ENCODE assay signal across 18 cellular contexts in genomic region chr15:78672285-78673003, GRCh38. TPM values are rescaled to one million over a fixed set of nuclear protein-coding genes. Genes with fewer than 3 reads are reported as not detected.
DNase-seq lines count a peak whose midpoint lies in the region; ATAC-seq, FAIRE-seq and TF ChIP-seq lines count a peak whose summit lies in the region.
"Had no signal": no experiment of that assay in that cellular context is flagged by ENCODE, and none has a peak within 500 bp of the region (broad histone marks: within the 10 kb centered on the region; RNA-seq: fewer than 3 reads in every experiment).

No MANE protein-coding gene starts in this region.

- no peaks in the 10 kb centered on the region for H3K4me1 Mint-ChIP-seq in activated naive CD4-positive, alpha-beta T cell treated with anti-CD3 and anti-CD28 coated beads, Interleukin-2, amount 10 ng/mL, durations not matched to agents 7 days and 5 days
- peaks cover 32% of the 10 kb centered on the region for H3K4me1 Mint-ChIP-seq in nephron
- no peaks in the 10 kb centered on the region for H3K4me1 Mint-ChIP-seq in stimulated activated effector memory CD8-positive, alpha-beta T cell treated with anti-CD3 and anti-CD28 coated beads, Interleukin-12 subunit alpha, Interleukin-12 subunit beta, amount 100 ng/mL, for 72 hours
- H3K4me1 Mint-ChIP-seq: CD4-positive, alpha-beta memory T cell had no signal

- H4K8ac ChIP-seq in H1 (ENCODE audit: extremely low read depth, insufficient read depth, low read length): peak overlapping the region; percentile 61; the same call in 1 of the 2 replicates

- H2BK15ac ChIP-seq in H1 (ENCODE audit: low read length): 0 out of 2 replicates have a peak overlapping the region, but pooled peaks have one; percentile 67

- no peaks in the 10 kb centered on the region for H3K79me2 ChIP-seq in H1 (ENCODE audit: control insufficient read depth in 1 of 2, insufficient read depth in 2 of 2, low read length in 2 of 2)
- H3K79me2 ChIP-seq: hepatocyte had no signal

- no peaks in the 10 kb centered on the region for H3K79me1 ChIP-seq in H1 (ENCODE audit: low read depth, low read length)

- H3K36me3 Mint-ChIP-seq in activated naive CD4-positive, alpha-beta T cell treated with anti-CD3 and anti-CD28 coated beads, Interleukin-2, amount 50 U/mL, for 72 hours: no peaks in the 10 kb centered on the region
- H3K36me3 Mint-ChIP-seq in activated naive CD4-positive, alpha-beta T cell treated with anti-CD3 and anti-CD28 coated beads, Interleukin-2, amount 10 ng/mL, durations not matched to agents 7 days and 5 days: no peaks in the 10 kb centered on the region
- no peaks in the 10 kb centered on the region for H3K36me3 Mint-ChIP-seq in nephron (ENCODE audit: low read depth)
- H3K36me3 Mint-ChIP-seq in stimulated activated effector memory CD8-positive, alpha-beta T cell treated with anti-CD3 and anti-CD28 coated beads, Interleukin-12 subunit alpha, Interleukin-12 subunit beta, amount 100 ng/mL, for 72 hours: no peaks in the 10 kb centered on the region
- H3K36me3 Mint-ChIP-seq: CD4-positive, alpha-beta memory T cell; naive B cell had no signal

- no peaks in the 10 kb centered on the region for H3K23me2 ChIP-seq in H1 (ENCODE audit: low read depth, low read length)

- no peak overlapping the region for H4K5ac ChIP-seq in H1 (ENCODE audit: insufficient read length, low read depth, low read length)

- no peak for TF ChIP-seq POLR2A in H1 (IDR thresholded peaks at IDR 0.05; ENCODE audit: control extremely low read depth in 1 of 2, low read depth in 2 of 2, low read length in 2 of 2)

- no peak overlapping the region for H3K23ac ChIP-seq in H1 (ENCODE audit: insufficient read length)

- no peak overlapping the region for H3K4me3 ChIP-seq in H1 (ENCODE audit: extremely low read depth in 1 of 4, insufficient read depth in 2 of 4, low read depth in 3 of 4, low read length in 4 of 4)
- H3K4me3 ChIP-seq in foreskin fibroblast (ENCODE audit: low read depth in 1 of 2, low read length in 2 of 2): no peak overlapping the region
- H3K4me3 ChIP-seq: ascending aorta, hepatocyte had no signal

- no peaks in the 10 kb centered on the region for H3K9me3 Mint-ChIP-seq in activated naive CD4-positive, alpha-beta T cell treated with anti-CD3 and anti-CD28 coated beads, Interleukin-2, amount 50 U/mL, for 72 hours
- H3K9me3 Mint-ChIP-seq in activated naive CD4-positive, alpha-beta T cell treated with anti-CD3 and anti-CD28 coated beads, Interleukin-2, amount 10 ng/mL, durations not matched to agents 7 days and 5 days: no peaks in the 10 kb centered on the region
- no peaks in the 10 kb centered on the region for H3K9me3 Mint-ChIP-seq in nephron
- H3K9me3 Mint-ChIP-seq in stimulated activated effector memory CD8-positive, alpha-beta T cell treated with anti-CD3 and anti-CD28 coated beads, Interleukin-12 subunit alpha, Interleukin-12 subunit beta, amount 100 ng/mL, for 72 hours: no peaks in the 10 kb centered on the region
- H3K9me3 Mint-ChIP-seq: CD4-positive, alpha-beta memory T cell; naive B cell had no signal

- peak overlapping the region; percentile 42; the same call in 1 of the 2 replicates for H2AK5ac ChIP-seq in H1 (ENCODE audit: low read depth, low read length)

- CTCF ChIA-PET in activated naive CD4-positive, alpha-beta T cell treated with anti-CD3 and anti-CD28 coated beads, Interleukin-2, amount 10 ng/mL, durations not matched to agents 7 days and 5 days (lab: Charles Lee): no interaction called here
- CTCF ChIA-PET in H1 (lab: Charles Lee; ENCODE audit: partially characterized antibody): interaction anchor here (0.7 to 4.1 kb wide), 13 partner anchors 9 to 90 kb away, joined by 3 to 23 read pairs (median 4); partner anchors contain the start of gene CHRNA3

- FAIRE-seq in H1 (lab: Jason Lieb, UNC): no peak

- no peak for TF ChIP-seq CTCF in H1 (IDR thresholded peaks at IDR 0.05; ENCODE audit: control extremely low read depth in 1 of 3, insufficient read depth in 1 of 3, low read depth in 1 of 3, low read length in 3 of 3)
- TF ChIP-seq CTCF in nephron (IDR thresholded peaks at IDR 0.05; ENCODE audit: unreplicated experiment in 3 of 3): no peak
- TF ChIP-seq CTCF in foreskin fibroblast (IDR thresholded peaks at IDR 0.05; ENCODE audit: low read depth, low read length): no peak

- H2BK120ac ChIP-seq in H1 (replicated peaks; ENCODE audit: low read depth, low read length): peak overlapping the region; percentile 67

- no peak for DNase-seq in activated naive CD4-positive, alpha-beta T cell treated with anti-CD3 and anti-CD28 coated beads, Interleukin-2, amount 50 U/mL, for 72 hours (ENCODE audit: low spot score in 2 of 2)
- no peak for DNase-seq in activated naive CD4-positive, alpha-beta T cell treated with anti-CD3 and anti-CD28 coated beads, Interleukin-2, amount 10 ng/mL, durations not matched to agents 7 days and 5 days
- DNase-seq in H1 (ENCODE audit: low read depth in 1 of 2, low spot score in 2 of 2): no peak
- DNase-seq in stimulated activated effector memory CD8-positive, alpha-beta T cell treated with anti-CD3 and anti-CD28 coated beads, Interleukin-12 subunit alpha, Interleukin-12 subunit beta, amount 100 ng/mL, for 72 hours (ENCODE audit: low spot score in 2 of 2): no peak
- DNase-seq in foreskin fibroblast: no peak
- DNase-seq in activated CD4-positive, alpha-beta T cell treated with anti-CD3 and anti-CD28 coated beads for 4 hours: no peak
- no peak for DNase-seq in T-helper 2 cell
- DNase-seq: activated CD4-positive, alpha-beta T cell treated with anti-CD3 and anti-CD28 coated beads, Interleukin-2, amount 50 U/mL, for 48 hours; activated naive CD4-positive, alpha-beta T cell treated with anti-CD3 and anti-CD28 coated beads, Interleukin-2, amount 50 U/mL, for 16 hours; activated T-cell treated with anti-CD3 and anti-CD28 coated beads, Interleukin-2, amount 50 U/mL, for 1 hour; CD4-positive, alpha-beta memory T cell; effector CD8-positive, alpha-beta T cell; naive B cell; SHP77 treated with DMSO at 0.1 percent for 48 hours; T-helper 1 cell had no signal

- no peak for TF ChIP-seq RAD21 in H1 (IDR thresholded peaks at IDR 0.05 in 1 of 2, conservative IDR thresholded peaks at IDR 0.05 in 1 of 2; ENCODE audit: low read depth in 2 of 2, low read length in 2 of 2)

- peak overlapping the region; percentile 62; the same call in 1 of the 2 replicates for H3K18ac ChIP-seq in H1 (ENCODE audit: extremely low read depth, low read length)

- no peak overlapping the region for H3K14ac ChIP-seq in H1 (ENCODE audit: insufficient read length)

- H2BK5ac ChIP-seq in H1 (ENCODE audit: low read depth, low read length): peak overlapping the region; percentile 55; the same call in 1 of the 2 replicates

- no peaks in the 10 kb centered on the region for H3K9me3 ChIP-seq in H1 (ENCODE audit: insufficient read depth in 2 of 2, low read depth in 1 of 2, low read length in 1 of 2)
- H3K9me3 ChIP-seq: ascending aorta had no signal

- 88% methylated on average over 9 of the region's 9 CpGs; no CpG with 5 or more reads in 1 of the 2 experiments for WGBS in H1 (ENCODE audit: extremely low coverage in 1 of 2, insufficient coverage in 1 of 2, insufficient read length in 1 of 2, insufficient replicate concordance in 2 of 2, low coverage in 1 of 2, low lambda C conversion rate in 2 of 2, missing lambda C conversion rate in 1 of 2), 2 experiments

- no peak overlapping the region for H3K9ac ChIP-seq in H1 (replicated peaks in 1 of 4; ENCODE audit: extremely low read depth in 1 of 4, low read depth in 3 of 4, low read length in 3 of 4)

- peaks cover 0 to 6% (median 4%) of the 10 kb centered on the region in 4 experiments; a peak in 3 of 7 replicates for H3K27me3 ChIP-seq in H1 (replicated peaks in 1 of 4; ENCODE audit: control insufficient read depth in 3 of 4, extremely low read depth in 1 of 4, insufficient read depth in 3 of 4, low read length in 3 of 4)
- H3K27me3 ChIP-seq: ascending aorta, hepatocyte had no signal

- TF ChIP-seq EP300 in H1 (IDR thresholded peaks at IDR 0.05; ENCODE audit: borderline replicate concordance in 1 of 2, low read depth in 2 of 2, low read length in 2 of 2): no peak

- H3K4me1 ChIP-seq in H1 (replicated peaks in 1 of 4; ENCODE audit: control insufficient read depth in 3 of 4, insufficient read depth in 4 of 4, low read length in 3 of 4): peaks cover 7 to 24% (median 16%) of the 10 kb centered on the region in 4 experiments
- H3K4me1 ChIP-seq: ascending aorta had no signal

- no peak overlapping the region for H2AFZ ChIP-seq in H1 (ENCODE audit: low read length)
- H2AFZ ChIP-seq: hepatocyte had no signal

- H3K27ac Mint-ChIP-seq in activated naive CD4-positive, alpha-beta T cell treated with anti-CD3 and anti-CD28 coated beads, Interleukin-2, amount 50 U/mL, for 72 hours: peak overlapping the region; percentile 24 to 61
- no peak overlapping the region for H3K27ac Mint-ChIP-seq in activated naive CD4-positive, alpha-beta T cell treated with anti-CD3 and anti-CD28 coated beads, Interleukin-2, amount 10 ng/mL, durations not matched to agents 7 days and 5 days
- H3K27ac Mint-ChIP-seq in nephron: peak overlapping the region; percentile 95 to 97 (median 97)
- H3K27ac Mint-ChIP-seq in stimulated activated effector memory CD8-positive, alpha-beta T cell treated with anti-CD3 and anti-CD28 coated beads, Interleukin-12 subunit alpha, Interleukin-12 subunit beta, amount 100 ng/mL, for 72 hours: peak overlapping the region; percentile 4

- H3K4me3 Mint-ChIP-seq in activated naive CD4-positive, alpha-beta T cell treated with anti-CD3 and anti-CD28 coated beads, Interleukin-2, amount 10 ng/mL, durations not matched to agents 7 days and 5 days: no peak overlapping the region
- peak overlapping the region; percentile 0 to 27 (median 8) for H3K4me3 Mint-ChIP-seq in nephron
- no peak overlapping the region for H3K4me3 Mint-ChIP-seq in stimulated activated effector memory CD8-positive, alpha-beta T cell treated with anti-CD3 and anti-CD28 coated beads, Interleukin-12 subunit alpha, Interleukin-12 subunit beta, amount 100 ng/mL, for 72 hours
- H3K4me3 Mint-ChIP-seq: CD4-positive, alpha-beta memory T cell; naive B cell had no signal

- no peak overlapping the region for H3K27ac ChIP-seq in H1 (ENCODE audit: low read depth, low read length)
- H3K27ac ChIP-seq: ascending aorta, hepatocyte had no signal

- peak overlapping the region; percentile 64; the same call in 1 of the 2 replicates for H2BK12ac ChIP-seq in H1 (ENCODE audit: low read depth, low read length)

- no peak overlapping the region for H3K56ac ChIP-seq in H1 (replicated peaks; ENCODE audit: insufficient read length, low read depth, low read length)

- peak overlapping the region; percentile 28; the same call in 1 of the 2 replicates for H2BK20ac ChIP-seq in H1 (ENCODE audit: low read length)

- peaks cover 19% of the 10 kb centered on the region for H3K27me3 Mint-ChIP-seq in activated naive CD4-positive, alpha-beta T cell treated with anti-CD3 and anti-CD28 coated beads, Interleukin-2, amount 10 ng/mL, durations not matched to agents 7 days and 5 days
- peaks cover 15% of the 10 kb centered on the region for H3K27me3 Mint-ChIP-seq in nephron (ENCODE audit: low read depth)

- POLR2A ChIA-PET in H1 (lab: Charles Lee; ENCODE audit: partially characterized antibody): no interaction called here

- no peaks in the 10 kb centered on the region for H3K36me3 ChIP-seq in H1 (ENCODE audit: control insufficient read depth in 2 of 4, insufficient read depth in 4 of 4, low read length in 3 of 4)
- H3K36me3 ChIP-seq: ascending aorta had no signal

- H3K4me2 ChIP-seq in H1 (ENCODE audit: insufficient read depth in 1 of 2, low read depth in 2 of 2, low read length in 2 of 2): no peak overlapping the region
- H3K4me2 ChIP-seq: hepatocyte had no signal

- H4K20me1 ChIP-seq in H1 (replicated peaks in 1 of 2; ENCODE audit: control insufficient read depth in 1 of 2, insufficient read depth in 2 of 2, low read length in 2 of 2): no peaks in the 10 kb centered on the region

- H4K91ac ChIP-seq in H1 (replicated peaks; ENCODE audit: insufficient read length, low read length): no peak overlapping the region

- no peak for ATAC-seq in activated naive CD4-positive, alpha-beta T cell treated with anti-CD3 and anti-CD28 coated beads, Interleukin-2, amount 50 U/mL, for 72 hours
- no peak for ATAC-seq in stimulated activated effector memory CD8-positive, alpha-beta T cell treated with anti-CD3 and anti-CD28 coated beads, Interleukin-12 subunit alpha, Interleukin-12 subunit beta, amount 100 ng/mL, for 72 hours

- no peak overlapping the region for H3K4ac ChIP-seq in H1 (replicated peaks; ENCODE audit: insufficient read length, low read depth, low read length)

RNA-seq across cellular contexts. Expression of gene CHRNB4, which starts 31.4 kb away (rescaled TPM):
- not detected for total RNA-seq in activated naive CD4-positive, alpha-beta T cell treated with anti-CD3 and anti-CD28 coated beads, Interleukin-2, amount 50 U/mL, for 72 hours
- total RNA-seq in H1 (2021; fragmentation: NEBNext Ultra II Directional; extraction: Animal tissue kit (Norgen Biotek cat#: 25700)): 2.4 and 2.6 TPM in 2 replicates
- polyA plus RNA-seq in H1 (2011; rRNA removed): 4.1 and 4.5 TPM in 2 replicates
- 2.2 TPM for polyA plus RNA-seq in H1 (2011; cell fraction: cytosol; rRNA removed)
- 2.7 TPM for polyA plus RNA-seq in H1 (2011; cell fraction: nucleus; rRNA removed)
- polyA plus RNA-seq in H1 (2012, experiment 1 of 2): 2.0 to 3.4 TPM (median 3.1 TPM) in 4 replicates
- 3.1 TPM for polyA plus RNA-seq in H1 (2012, experiment 2 of 2)
- polyA plus RNA-seq in H1 (2013, experiment 1 of 2): 3.2 TPM
- 3.4 TPM for polyA plus RNA-seq in H1 (2013, experiment 2 of 2)
- 5.1 and 6.1 TPM in 2 replicates for polyA minus RNA-seq in H1 (2011; rRNA and poly(A)+ RNA removed)
- polyA minus RNA-seq in H1 (2011; cell fraction: cytosol; rRNA and poly(A)+ RNA removed): 2.1 TPM
- polyA minus RNA-seq in H1 (2011; cell fraction: nucleus; rRNA and poly(A)+ RNA removed): 1.5 TPM
- total RNA-seq: ascending aorta; CD4-positive, alpha-beta memory T cell; hepatocyte had no signal
- polyA plus RNA-seq: CD4-positive, alpha-beta memory T cell had no signal

RNA-seq across cellular contexts. Expression of gene CHRNA3, which starts 51.6 kb away (rescaled TPM):
- total RNA-seq in activated naive CD4-positive, alpha-beta T cell treated with anti-CD3 and anti-CD28 coated beads, Interleukin-2, amount 50 U/mL, for 72 hours: not detected
- total RNA-seq in H1 (2021; fragmentation: NEBNext Ultra II Directional; extraction: Animal tissue kit (Norgen Biotek cat#: 25700)): 2.1 TPM in 2 replicates
- 4.4 and 4.7 TPM in 2 replicates for polyA plus RNA-seq in H1 (2011; rRNA removed)
- polyA plus RNA-seq in H1 (2011; cell fraction: cytosol; rRNA removed): 2.9 TPM
- polyA plus RNA-seq in H1 (2011; cell fraction: nucleus; rRNA removed): 7.5 TPM
- polyA plus RNA-seq in H1 (2012, experiment 1 of 2): 3.1 to 4.5 TPM (median 4.0 TPM) in 4 replicates
- 1.4 TPM for polyA plus RNA-seq in H1 (2012, experiment 2 of 2)
- polyA plus RNA-seq in H1 (2013, experiment 1 of 2): 4.5 TPM
- 5.5 TPM for polyA plus RNA-seq in H1 (2013, experiment 2 of 2)
- polyA minus RNA-seq in H1 (2011; rRNA and poly(A)+ RNA removed): 5.1 and 6.5 TPM in 2 replicates
- polyA minus RNA-seq in H1 (2011; cell fraction: cytosol; rRNA and poly(A)+ RNA removed): 3.2 TPM
- 4.7 TPM for polyA minus RNA-seq in H1 (2011; cell fraction: nucleus; rRNA and poly(A)+ RNA removed)
- total RNA-seq: ascending aorta; CD4-positive, alpha-beta memory T cell had no signal
- polyA plus RNA-seq: CD4-positive, alpha-beta memory T cell had no signal

Comparison
In these comparisons a context has a peak if more than half of its experiments do, and no peak if none do; other contexts are left out.
1. H3K4me3 Mint-ChIP-seq: peak in nephron (3 of 3); none in activated naive CD4-positive, alpha-beta T cell treated with anti-CD3 and anti-CD28 coated beads, Interleukin-2, amount 10 ng/mL, durations not matched to agents 7 days and 5 days (single experiment) and stimulated activated effector memory CD8-positive, alpha-beta T cell treated with anti-CD3 and anti-CD28 coated beads, Interleukin-12 subunit alpha, Interleukin-12 subunit beta, amount 100 ng/mL, for 72 hours (single experiment).